Comparison of ENCODE assay signal across 8 cellular contexts in genomic region chrX:16807976-16808542, GRCh38. TPM values are rescaled to one million over a fixed set of nuclear protein-coding genes. Genes with fewer than 3 reads are reported as not detected.
A peak's percentile ranks its signal among the peaks of the same experiment; 100 is the strongest.
DNase-seq lines count a peak whose midpoint lies in the region; TF ChIP-seq lines count a peak whose summit lies in the region.

No MANE protein-coding gene starts in this region.

- no peak overlapping the region for H3K27ac ChIP-seq in ovary

- H3K27me3 ChIP-seq in ovary: no peaks in the 10 kb centered on the region

- WGBS in ovary, 3 donors: 31 to 41% (median 33%) methylated on average over 4 of the region's 4 CpGs

- peaks cover 2% of the 10 kb centered on the region for H3K4me1 ChIP-seq in ovary (ENCODE audit: insufficient read depth)

- no peaks in the 10 kb centered on the region for H3K9me3 ChIP-seq in ovary

- intact Hi-C loops in ovary (cut with DNase I): no loop called here

- DNase-seq in ELR (ENCODE audit: low read depth) (peak; percentile 62), NOMO-1 treated with dmso at 0.1 percent for 144 hours (lab: John Stamatoyannopoulos, UW; ENCODE audit: unreplicated experiment) (peak; percentile 30), erythroblast (lab: John Stamatoyannopoulos, UW) (peak; percentile 33 to 55), ovary (no peak), NCI-H82 treated with DMSO at 0.1 percent for 48 hours (lab: John Stamatoyannopoulos, UW; ENCODE audit: unreplicated experiment) (no peak), NCI-H1092 treated with DMSO at 0.1 percent for 48 hours (lab: John Stamatoyannopoulos, UW) (no peak), SK-N-DZ (ENCODE audit: low spot score) (no peak), occipital lobe (lab: John Stamatoyannopoulos, UW) (no peak)

- no peaks in the 10 kb centered on the region for H3K36me3 ChIP-seq in ovary

- TF ChIP-seq POLR2A in erythroblast (IDR thresholded peaks at IDR 0.05; ENCODE audit: low read length) (no peak), ovary (IDR thresholded peaks at IDR 0.05) (no peak)

- TF ChIP-seq CTCF in ovary (IDR thresholded peaks at IDR 0.05): no peak

- no peak for TF ChIP-seq EP300 in ovary (IDR thresholded peaks at IDR 0.05)

- H3K4me3 ChIP-seq in ovary: peak overlapping the region; percentile 2

RNA-seq across cellular contexts. Expression of gene TXLNG, which starts 21.8 kb away (rescaled TPM):
- total RNA-seq in ovary: 10 to 100 TPM; 18.7 to 27.7 (median 22.2) TPM
- polyA plus RNA-seq in ovary: 10 to 100 TPM; 14.0 to 19.7 TPM
- polyA plus RNA-seq in SK-N-DZ (2014; cell fraction: cytosol; rRNA removed): 27.6 and 28.0 TPM in 2 replicates
- polyA plus RNA-seq in SK-N-DZ (2014; cell fraction: nucleus; rRNA removed): 30.2 and 33.0 TPM in 2 replicates
- 13.1 TPM for total RNA-seq in occipital lobe

Comparison
In these comparisons a context has a peak if more than half of its experiments do, and no peak if none do; other contexts are left out.
1. DNase-seq: peak in ELR (single experiment), NOMO-1 treated with dmso at 0.1 percent for 144 hours (single experiment) and erythroblast (2 of 2); none in ovary (0 of 5), NCI-H82 treated with DMSO at 0.1 percent for 48 hours (single experiment), NCI-H1092 treated with DMSO at 0.1 percent for 48 hours (single experiment), SK-N-DZ (single experiment) and occipital lobe (single experiment).